Comparison of ENCODE assay signal across 26 cellular contexts in genomic region chr3:59138966-59139365, GRCh38.
"Had no signal": no experiment of that assay in that cellular context is flagged by ENCODE, and none has a peak within 500 bp of the region (broad histone marks: within the 10 kb centered on the region; RNA-seq: fewer than 3 reads in every experiment).

No MANE protein-coding gene starts in this region.

- H3K4me1 ChIP-seq: stomach, suprapubic skin, testis, thyroid gland, tibial nerve, transverse colon, upper lobe of left lung, upper lobe of right lung, uterus, vagina had no signal

- H3K9me3 ChIP-seq: stomach, suprapubic skin, testis, thoracic aorta, thyroid gland, tibial artery, tibial nerve, transverse colon, upper lobe of left lung, upper lobe of right lung, uterus, vagina had no signal

- H3K27me3 ChIP-seq: stomach, suprapubic skin, testis, thyroid gland, tibial artery, tibial nerve, transverse colon, upper lobe of left lung, upper lobe of right lung, uterus, vagina had no signal

- H3K27ac ChIP-seq: stomach, suprapubic skin, testis, thoracic aorta, thyroid gland, tibial artery, tibial nerve, transverse colon, upper lobe of left lung, upper lobe of right lung, uterus, vagina had no signal

- ATAC-seq: stimulated activated effector memory CD8-positive, alpha-beta T cell treated with anti-CD3 and anti-CD28 coated beads, Interleukin-12 subunit alpha, Interleukin-12 subunit beta, amount 100 ng/mL, for 72 hours; stimulated activated memory B cell treated with anti-CD40 and anti-IgM and Interleukin-4, amounts not matched to agents 10 μg/mL and 1 μg/mL and 100 μg/mL, for 72 hours; stimulated activated naive B cell treated with anti-CD40 and anti-IgM and Interleukin-4, amounts not matched to agents 10 μg/mL and 1 μg/mL and 100 μg/mL, for 72 hours; stimulated activated naive CD8-positive, alpha-beta T cell treated with anti-CD3 and anti-CD28 coated beads, Interleukin-15, amount 100 ng/mL, for 72 hours; stimulated activated naive CD8-positive, alpha-beta T cell treated with anti-CD3 and anti-CD28 coated beads, Interleukin-15, Interleukin-2, amounts not matched to agents 100 U/mL and 50 U/mL, for 24 hours; upper lobe of right lung had no signal

- DNase-seq: stimulated activated CD4-positive, alpha-beta T cell treated with anti-CD3 and anti-CD28 coated beads, Interleukin-2, amount 100 ng/mL, for 48 hours; stimulated activated CD4-positive, alpha-beta T cell treated with anti-CD3 and anti-CD28 coated beads, Interleukin-4, amount 100 ng/mL, for 1 hour; stimulated activated CD4-positive, alpha-beta T cell treated with anti-CD3 and anti-CD28 coated beads, Interleukin-4, amount 100 ng/mL, for 24 hours; stimulated activated CD4-positive, alpha-beta T cell treated with anti-CD3 and anti-CD28 coated beads, Interleukin-4, amount 100 ng/mL, for 4 hours; stimulated activated CD8-positive, alpha-beta memory T cell treated with anti-CD3 and anti-CD28 coated beads, Interleukin-4, amount 100 ng/mL, for 48 hours; stimulated activated naive B cell treated with anti-CD40 and anti-IgM and Interleukin-4, amounts not matched to agents 10 μg/mL and 1 μg/mL and 100 μg/mL, for 72 hours; stimulated activated naive CD4-positive, alpha-beta T cell; stimulated activated naive CD4-positive, alpha-beta T cell treated with Interleukin-2 at 50 U/mL for 16 hours; stimulated activated naive CD8-positive, alpha-beta T cell treated with anti-CD3 and anti-CD28 coated beads, Interleukin-15, amount 100 ng/mL, for 72 hours; stimulated activated naive CD8-positive, alpha-beta T cell treated with anti-CD3 and anti-CD28 coated beads, Interleukin-15, Interleukin-2, amounts not matched to agents 100 U/mL and 50 U/mL, for 24 hours; stomach; substantia nigra; testis; thyroid gland; tibial artery; transverse colon; trophoblast cell; upper lobe of right lung; uterus had no signal

- H3K4me3 ChIP-seq: stomach, suprapubic skin, testis, thoracic aorta, thyroid gland, tibial artery, tibial nerve, transverse colon, upper lobe of left lung, upper lobe of right lung, uterus, vagina had no signal
